ENCODE assay signal across 3 cellular contexts in the genomic region with DNA sequence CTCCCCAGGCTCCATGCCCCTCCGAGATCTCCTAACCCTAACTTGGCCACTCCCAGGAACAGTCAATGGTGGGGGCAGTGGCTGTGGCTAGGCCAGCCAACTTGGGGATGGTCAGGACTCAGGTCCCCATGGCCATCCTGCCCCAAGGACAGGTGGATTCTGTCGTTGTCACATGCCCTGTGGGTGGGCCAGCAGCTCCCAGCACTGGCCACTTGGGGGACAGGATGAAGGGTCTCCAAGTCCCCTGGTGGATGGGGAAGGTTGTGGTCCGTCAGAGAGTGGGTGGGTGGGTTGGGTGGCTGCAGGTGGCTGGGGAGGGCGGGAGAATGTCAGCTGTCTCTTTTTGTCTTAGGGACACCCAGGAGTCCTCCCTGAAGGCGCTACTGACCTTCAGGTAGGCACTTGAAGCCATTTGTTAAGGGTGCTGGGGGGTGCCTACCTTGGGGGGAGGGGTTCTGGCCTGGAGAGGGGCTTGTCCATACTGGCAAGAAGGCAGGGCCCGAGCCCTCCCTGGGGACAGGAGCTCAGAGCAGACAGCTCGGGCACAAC.
TF ChIP-seq lines count a peak whose summit lies in the region.

No MANE protein-coding gene starts in this region.

TF ChIP-seq in SK-N-SH, 30 proteins besides CTCF, POLR2A, EP300 and RAD21 (continues in another document):
- TF ChIP-seq TAF1 (IDR thresholded peaks at IDR 0.05; ENCODE audit: borderline replicate concordance, low read depth, low read length) (no peak), NRF1 (IDR thresholded peaks at IDR 0.05; ENCODE audit: low read depth, low read length) (no peak), GATA2 (CRISPR knock-in tag; IDR thresholded peaks at IDR 0.05) (no peak), TCF12 (IDR thresholded peaks at IDR 0.05) (no peak), FOXJ3 (CRISPR knock-in tag; IDR thresholded peaks at IDR 0.05) (no peak), FOXM1 (IDR thresholded peaks at IDR 0.05; ENCODE audit: low read depth) (no peak), CHD2 (IDR thresholded peaks at IDR 0.05; ENCODE audit: low read length, partially characterized antibody) (no peak), SMC3 (IDR thresholded peaks at IDR 0.05; ENCODE audit: low read depth, low read length) (no peak), MEF2A (IDR thresholded peaks at IDR 0.05; ENCODE audit: borderline replicate concordance, low read depth) (no peak), TEAD4 (IDR thresholded peaks at IDR 0.05; ENCODE audit: borderline replicate concordance, insufficient read depth) (no peak), PBX3 (IDR thresholded peaks at IDR 0.05) (no peak), SIN3A (IDR thresholded peaks at IDR 0.05; ENCODE audit: borderline replicate concordance, low read depth, low read length) (no peak), EZH2phosphoT487 (IDR thresholded peaks at IDR 0.05; ENCODE audit: borderline replicate concordance, low read depth) (no peak), JUND (IDR thresholded peaks at IDR 0.05) (no peak), RXRA (IDR thresholded peaks at IDR 0.05; ENCODE audit: borderline replicate concordance, low read depth) (no peak)
- TF ChIP-seq, protein P1, sequence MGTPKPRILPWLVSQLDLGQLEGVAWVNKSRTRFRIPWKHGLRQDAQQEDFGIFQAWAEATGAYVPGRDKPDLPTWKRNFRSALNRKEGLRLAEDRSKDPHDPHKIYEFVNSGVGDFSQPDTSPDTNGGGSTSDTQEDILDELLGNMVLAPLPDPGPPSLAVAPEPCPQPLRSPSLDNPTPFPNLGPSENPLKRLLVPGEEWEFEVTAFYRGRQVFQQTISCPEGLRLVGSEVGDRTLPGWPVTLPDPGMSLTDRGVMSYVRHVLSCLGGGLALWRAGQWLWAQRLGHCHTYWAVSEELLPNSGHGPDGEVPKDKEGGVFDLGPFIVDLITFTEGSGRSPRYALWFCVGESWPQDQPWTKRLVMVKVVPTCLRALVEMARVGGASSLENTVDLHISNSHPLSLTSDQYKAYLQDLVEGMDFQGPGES (IDR thresholded peaks at IDR 0.05; ENCODE audit: low read depth, low read length) = no peak
- TF ChIP-seq, protein P2, sequence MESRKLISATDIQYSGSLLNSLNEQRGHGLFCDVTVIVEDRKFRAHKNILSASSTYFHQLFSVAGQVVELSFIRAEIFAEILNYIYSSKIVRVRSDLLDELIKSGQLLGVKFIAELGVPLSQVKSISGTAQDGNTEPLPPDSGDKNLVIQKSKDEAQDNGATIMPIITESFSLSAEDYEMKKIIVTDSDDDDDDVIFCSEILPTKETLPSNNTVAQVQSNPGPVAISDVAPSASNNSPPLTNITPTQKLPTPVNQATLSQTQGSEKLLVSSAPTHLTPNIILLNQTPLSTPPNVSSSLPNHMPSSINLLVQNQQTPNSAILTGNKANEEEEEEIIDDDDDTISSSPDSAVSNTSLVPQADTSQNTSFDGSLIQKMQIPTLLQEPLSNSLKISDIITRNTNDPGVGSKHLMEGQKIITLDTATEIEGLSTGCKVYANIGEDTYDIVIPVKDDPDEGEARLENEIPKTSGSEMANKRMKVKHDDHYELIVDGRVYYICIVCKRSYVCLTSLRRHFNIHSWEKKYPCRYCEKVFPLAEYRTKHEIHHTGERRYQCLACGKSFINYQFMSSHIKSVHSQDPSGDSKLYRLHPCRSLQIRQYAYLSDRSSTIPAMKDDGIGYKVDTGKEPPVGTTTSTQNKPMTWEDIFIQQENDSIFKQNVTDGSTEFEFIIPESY (IDR thresholded peaks at IDR 0.05; ENCODE audit: borderline replicate concordance, low read depth) = no peak
- TF ChIP-seq, protein P3, sequence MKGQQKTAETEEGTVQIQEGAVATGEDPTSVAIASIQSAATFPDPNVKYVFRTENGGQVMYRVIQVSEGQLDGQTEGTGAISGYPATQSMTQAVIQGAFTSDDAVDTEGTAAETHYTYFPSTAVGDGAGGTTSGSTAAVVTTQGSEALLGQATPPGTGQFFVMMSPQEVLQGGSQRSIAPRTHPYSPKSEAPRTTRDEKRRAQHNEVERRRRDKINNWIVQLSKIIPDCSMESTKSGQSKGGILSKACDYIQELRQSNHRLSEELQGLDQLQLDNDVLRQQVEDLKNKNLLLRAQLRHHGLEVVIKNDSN (IDR thresholded peaks at IDR 0.05; ENCODE audit: borderline replicate concordance, low read depth) = no peak

TF ChIP-seq in SK-N-SH treated with all-trans-retinoic acid at 6 μM for 48 hours, 23 proteins besides CTCF, POLR2A, EP300 and RAD21:
- no peak for TF ChIP-seq ZC3H10 (CRISPR knock-in tag; IDR thresholded peaks at IDR 0.05)
- TF ChIP-seq CSRNP3 (CRISPR knock-in tag; IDR thresholded peaks at IDR 0.05) = no peak
- TF ChIP-seq ARNTL (CRISPR knock-in tag; IDR thresholded peaks at IDR 0.05; ENCODE audit: borderline replicate concordance, low read depth) = no peak
- TF ChIP-seq ZFP30 (CRISPR knock-in tag; IDR thresholded peaks at IDR 0.05) = no peak
- TF ChIP-seq, protein P4, sequence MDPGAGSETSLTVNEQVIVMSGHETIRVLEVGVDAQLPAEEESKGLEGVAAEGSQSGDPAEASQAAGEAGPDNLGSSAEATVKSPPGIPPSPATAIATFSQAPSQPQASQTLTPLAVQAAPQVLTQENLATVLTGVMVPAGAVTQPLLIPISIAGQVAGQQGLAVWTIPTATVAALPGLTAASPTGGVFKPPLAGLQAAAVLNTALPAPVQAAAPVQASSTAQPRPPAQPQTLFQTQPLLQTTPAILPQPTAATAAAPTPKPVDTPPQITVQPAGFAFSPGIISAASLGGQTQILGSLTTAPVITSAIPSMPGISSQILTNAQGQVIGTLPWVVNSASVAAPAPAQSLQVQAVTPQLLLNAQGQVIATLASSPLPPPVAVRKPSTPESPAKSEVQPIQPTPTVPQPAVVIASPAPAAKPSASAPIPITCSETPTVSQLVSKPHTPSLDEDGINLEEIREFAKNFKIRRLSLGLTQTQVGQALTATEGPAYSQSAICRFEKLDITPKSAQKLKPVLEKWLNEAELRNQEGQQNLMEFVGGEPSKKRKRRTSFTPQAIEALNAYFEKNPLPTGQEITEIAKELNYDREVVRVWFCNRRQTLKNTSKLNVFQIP (CRISPR knock-in tag; IDR thresholded peaks at IDR 0.05; ENCODE audit: borderline replicate concordance, low read depth) = no peak
- TF ChIP-seq ZFP3 (CRISPR knock-in tag; IDR thresholded peaks at IDR 0.05) = no peak
- TF ChIP-seq TOX (CRISPR knock-in tag; IDR thresholded peaks at IDR 0.05; ENCODE audit: borderline replicate concordance) = no peak
- no peak for TF ChIP-seq ESRRG (CRISPR knock-in tag; IDR thresholded peaks at IDR 0.05)
- TF ChIP-seq RARB (CRISPR knock-in tag; IDR thresholded peaks at IDR 0.05) = no peak
- no peak for TF ChIP-seq CSDC2 (CRISPR knock-in tag; IDR thresholded peaks at IDR 0.05)
- TF ChIP-seq PATZ1 (CRISPR knock-in tag; IDR thresholded peaks at IDR 0.05; ENCODE audit: borderline replicate concordance) = no peak
- TF ChIP-seq TCF4 (CRISPR knock-in tag; IDR thresholded peaks at IDR 0.05; ENCODE audit: borderline replicate concordance) = no peak
- TF ChIP-seq ZNF565 (CRISPR knock-in tag; conservative IDR thresholded peaks at IDR 0.05; ENCODE audit: low read depth) = no peak
- no peak for TF ChIP-seq PPARA (CRISPR knock-in tag; IDR thresholded peaks at IDR 0.05; ENCODE audit: borderline replicate concordance)

TF ChIP-seq in H1, 55 proteins besides CTCF, POLR2A, EP300 and RAD21:
- TF ChIP-seq TEAD4 (IDR thresholded peaks at IDR 0.05; ENCODE audit: low read depth, low read length) (no peak), CEBPB (IDR thresholded peaks at IDR 0.05; ENCODE audit: low read depth, low read length) (no peak), RXRA (IDR thresholded peaks at IDR 0.05; ENCODE audit: insufficient read depth, low read depth, low read length) (no peak), CHD1 (IDR thresholded peaks at IDR 0.05; ENCODE audit: low read depth, low read length) (no peak), MAFK (IDR thresholded peaks at IDR 0.05; ENCODE audit: low read depth, low read length) (no peak), CREB1 (IDR thresholded peaks at IDR 0.05) (no peak), FOSL1 (IDR thresholded peaks at IDR 0.05; ENCODE audit: insufficient read depth, low read depth, low read length) (no peak), ATF3 (IDR thresholded peaks at IDR 0.05; ENCODE audit: insufficient read depth, low read depth, low read length) (no peak), YY1 (IDR thresholded peaks at IDR 0.05; ENCODE audit: low read depth, low read length) (no peak), EZH2 (IDR thresholded peaks at IDR 0.05; ENCODE audit: low read depth, low read length, severe bottlenecking) (no peak), ZNF274 (IDR thresholded peaks at IDR 0.05; ENCODE audit: borderline replicate concordance, extremely low read depth, low read length) (no peak)
